25 cellular contexts compared by ENCODE assay signal in genomic region chr5:167804512-167805220, GRCh38.
DNase-seq lines count a peak whose midpoint lies in the region; ATAC-seq, FAIRE-seq and TF ChIP-seq lines count a peak whose summit lies in the region.
"Had no signal": no experiment of that assay in that cellular context is flagged by ENCODE, and none has a peak within 500 bp of the region (broad histone marks: within the 10 kb centered on the region; RNA-seq: fewer than 3 reads in every experiment).

No MANE protein-coding gene starts in this region.

- no peak overlapping the region for H3K4me3 ChIP-seq in RWPE2 (ENCODE audit: severe bottlenecking)
- no peak overlapping the region for H3K4me3 ChIP-seq in epithelial cell of esophagus (ENCODE audit: low read length)
- H3K4me3 ChIP-seq in BE2C (ENCODE audit: low read depth, low read length), result no peak overlapping the region
- H3K4me3 ChIP-seq: BLaER1, K562, Peyer's patch, SJSA1 had no signal

- ATAC-seq in RWPE2 (ENCODE audit: low read depth) (peak; percentile 99), GM21390 (IDR thresholded peaks at IDR 0.05; ENCODE audit: unreplicated experiment) (no peak), GM18867 (IDR thresholded peaks at IDR 0.05; ENCODE audit: unreplicated experiment) (no peak)
- ATAC-seq: HepG2, K562, Right ventricle myocardium inferior had no signal

- H3K4me1 ChIP-seq in RWPE2 (ENCODE audit: insufficient read depth, poor library complexity, severe bottlenecking) (peaks cover 33% of the 10 kb centered on the region), BE2C (no peaks in the 10 kb centered on the region)
- H3K4me1 ChIP-seq: BLaER1, Peyer's patch had no signal

- H3K36me3 ChIP-seq in RWPE2 (ENCODE audit: low read depth), result no peaks in the 10 kb centered on the region
- no peaks in the 10 kb centered on the region for H3K36me3 ChIP-seq in BE2C
- H3K36me3 ChIP-seq: Peyer's patch, SJSA1 had no signal

- no peaks in the 10 kb centered on the region for H3K9me3 ChIP-seq in RWPE2 (ENCODE audit: severe bottlenecking)
- no peaks in the 10 kb centered on the region for H3K9me3 ChIP-seq in BE2C
- H3K9me3 ChIP-seq: BLaER1, Peyer's patch, SJSA1 had no signal

- peak overlapping the region; percentile 81 for H3K27ac ChIP-seq in RWPE2 (ENCODE audit: poor library complexity, severe bottlenecking)
- H3K27ac ChIP-seq: BLaER1, Peyer's patch had no signal

- no peak for TF ChIP-seq CTCF in RWPE2 (IDR thresholded peaks at IDR 0.05; ENCODE audit: poor library complexity, severe bottlenecking)
- no peak for TF ChIP-seq CTCF in epithelial cell of esophagus (IDR thresholded peaks at IDR 0.05; ENCODE audit: insufficient read depth, low read depth, low read length, missing control alignments)
- no peak for TF ChIP-seq CTCF in BE2C (IDR thresholded peaks at IDR 0.05; ENCODE audit: low read depth, low read length)

- peak; percentile 42 for FAIRE-seq in urothelium cell line (lab: Jason Lieb, UNC)
- FAIRE-seq: GM12891, H54, HepG2, K562 had no signal

- peak; percentile 88 for DNase-seq in RWPE2 (ENCODE audit: low spot score)
- DNase-seq in epithelial cell of esophagus (ENCODE audit: low read depth), result peak; percentile 98
- DNase-seq in kidney tubule cell (ENCODE audit: low spot score), result peak; percentile 54
- DNase-seq in urothelium cell line (ENCODE audit: low spot score), result no peak
- DNase-seq in LoVo (ENCODE audit: low spot score), result no peak
- DNase-seq in BE2C, result no peak
- DNase-seq: CD4-positive, alpha-beta T cell; COR-L47; DND-41; NCI-H1092; NCI-H1436; NCI-H187 treated with DMSO at 0.1 percent for 48 hours; NCI-H345; NCI-H524; NCI-H774; Peyer's patch had no signal

- H3K27me3 ChIP-seq in RWPE2 (ENCODE audit: insufficient read depth, poor library complexity, severe bottlenecking) (no peaks in the 10 kb centered on the region), BE2C (no peaks in the 10 kb centered on the region)
- H3K27me3 ChIP-seq: BLaER1, Peyer's patch, SJSA1 had no signal

Comparison
In these comparisons a context has a peak if more than half of its experiments do, and no peak if none do; other contexts are left out.
1. DNase-seq: peak in RWPE2 (single experiment), epithelial cell of esophagus (single experiment) and kidney tubule cell (single experiment); none in urothelium cell line (single experiment), LoVo (single experiment) and BE2C (single experiment).